Comparison of ENCODE assay signal across 8 cellular contexts in genomic region chr9:134066923-134067851, GRCh38. TPM values are rescaled to one million over a fixed set of nuclear protein-coding genes. Genes with fewer than 3 reads are reported as not detected.
DNase-seq lines count a peak whose midpoint lies in the region; ATAC-seq and TF ChIP-seq lines count a peak whose summit lies in the region.

No MANE protein-coding gene starts in this region.

- peak overlapping the region; percentile 92 to 100 (median 98) for H3K4me2 ChIP-seq in BLaER1 treated with 17β-estradiol and CSF1 and Interleukin-3, amounts not matched to agents 10 nM and 100 nM

- H3K4me3 Mint-ChIP-seq in mesothelial cell of epicardium = peak overlapping the region; percentile 85

- H4K20me1 ChIP-seq in BLaER1 treated with 17β-estradiol and CSF1 and Interleukin-3, amounts not matched to agents 10 nM and 100 nM = peaks cover 42 to 53% (median 46%) of the 10 kb centered on the region in 11 experiments

- ATAC-seq in GM19043 (IDR thresholded peaks at IDR 0.05; ENCODE audit: low read depth, unreplicated experiment) = peak; percentile 1
- no peak for ATAC-seq in thoracic aorta (ENCODE audit: insufficient number of reproducible peaks, low FRiP score, low read depth)
- ATAC-seq in GM18870 (IDR thresholded peaks at IDR 0.05; ENCODE audit: unreplicated experiment) = no peak

- H3K9ac ChIP-seq in BLaER1 treated with 17β-estradiol and CSF1 and Interleukin-3, amounts not matched to agents 10 nM and 100 nM = peak overlapping the region; percentile 92 to 99 (median 95)

- H3K4me3 ChIP-seq in BLaER1 treated with 17β-estradiol and CSF1 and Interleukin-3, amounts not matched to agents 10 nM and 100 nM = peak overlapping the region; percentile 74 to 99 (median 96)
- H3K4me3 ChIP-seq in ectodermal cell (ENCODE audit: insufficient read depth, low read depth, low read length) (peak overlapping the region; percentile 96), thoracic aorta (peak overlapping the region; percentile 85)

- 1% methylated on average over 125 of the region's 125 CpGs for WGBS in ectodermal cell, 2 experiments

- peaks cover 35 to 61% (median 51%) of the 10 kb centered on the region in 10 experiments for H3K4me1 ChIP-seq in BLaER1 treated with 17β-estradiol and CSF1 and Interleukin-3, amounts not matched to agents 10 nM and 100 nM
- H3K4me1 ChIP-seq in ectodermal cell (ENCODE audit: control insufficient read depth, insufficient read depth, low read length) (peaks cover 4% of the 10 kb centered on the region), thoracic aorta (ENCODE audit: control insufficient read depth in 1 of 2, low read depth in 2 of 2) (peaks cover 24 to 46% of the 10 kb centered on the region in 2 donors)

- peak; percentile 29 for DNase-seq in HK-2 (ENCODE audit: unreplicated experiment)
- peak; percentile 43 for DNase-seq in activated CD4-positive, CD25-positive, alpha-beta regulatory T cell treated with anti-CD3 and anti-CD28 coated beads, Interleukin-2, amount 50 U/mL, for 72 hours
- peak in 1 of 2 experiments; percentile 67 for DNase-seq in mesothelial cell of epicardium (ENCODE audit: low spot score in 2 of 2, unreplicated experiment in 2 of 2)
- no peak for DNase-seq in thoracic aorta (ENCODE audit: low spot score)

- peak overlapping the region; percentile 95 for H3K27ac Mint-ChIP-seq in mesothelial cell of epicardium

- H3K4me1 Mint-ChIP-seq in mesothelial cell of epicardium = peaks cover 36% of the 10 kb centered on the region

- no peaks in the 10 kb centered on the region for H3K9me3 Mint-ChIP-seq in mesothelial cell of epicardium

- TF ChIP-seq CTCF in mesothelial cell of epicardium (IDR thresholded peaks at IDR 0.05; ENCODE audit: unreplicated experiment) = no peak
- TF ChIP-seq CTCF in thoracic aorta (IDR thresholded peaks at IDR 0.05) = no peak

- H3K27me3 ChIP-seq in BLaER1 treated with 17β-estradiol and CSF1 and Interleukin-3, amounts not matched to agents 10 nM and 100 nM = peaks cover 0 to 14% (median 4%) of the 10 kb centered on the region in 11 experiments; a peak in 12 of 22 replicates
- peaks cover 26% of the 10 kb centered on the region for H3K27me3 ChIP-seq in ectodermal cell (ENCODE audit: control insufficient read depth, insufficient read depth, low read length, poor library complexity, severe bottlenecking)
- no peaks in the 10 kb centered on the region for H3K27me3 ChIP-seq in thoracic aorta (replicated peaks; ENCODE audit: insufficient read depth)

- peak overlapping the region; percentile 85 to 99 (median 96) for H3K27ac ChIP-seq in BLaER1 treated with 17β-estradiol and CSF1 and Interleukin-3, amounts not matched to agents 10 nM and 100 nM
- H3K27ac ChIP-seq in ectodermal cell (ENCODE audit: insufficient read depth, low read depth, low read length, poor library complexity, severe bottlenecking) (peak overlapping the region; percentile 9), thoracic aorta (peak overlapping the region; percentile 51 to 71)

- H3K27me3 Mint-ChIP-seq in mesothelial cell of epicardium (ENCODE audit: low read depth) = peaks cover 26% of the 10 kb centered on the region

- H3K36me3 Mint-ChIP-seq in mesothelial cell of epicardium = peaks cover 3% of the 10 kb centered on the region

- H3K9me3 ChIP-seq in BLaER1 treated with 17β-estradiol and CSF1 and Interleukin-3, amounts not matched to agents 10 nM and 100 nM (replicated peaks in 1 of 11) = no peaks in the 10 kb centered on the region; a peak in 1 of 22 replicates
- H3K9me3 ChIP-seq in ectodermal cell (ENCODE audit: control insufficient read depth, low read length) (no peaks in the 10 kb centered on the region), thoracic aorta (no peaks in the 10 kb centered on the region)

- peaks cover 0 to 23% (median 4%) of the 10 kb centered on the region in 11 experiments; a peak in 6 of 22 replicates for H3K36me3 ChIP-seq in BLaER1 treated with 17β-estradiol and CSF1 and Interleukin-3, amounts not matched to agents 10 nM and 100 nM
- H3K36me3 ChIP-seq in ectodermal cell (ENCODE audit: control insufficient read depth, insufficient read depth, low read length) = no peaks in the 10 kb centered on the region
- H3K36me3 ChIP-seq in thoracic aorta = no peaks in the 10 kb centered on the region

RNA-seq across cellular contexts. Expression of gene BRD3, which starts 0.6 kb away (rescaled TPM):
- polyA plus RNA-seq in ectodermal cell (2013, experiment 1 of 4) = 80.3 TPM
- polyA plus RNA-seq in ectodermal cell (2013, experiment 2 of 4) = 81.0 TPM
- 60.6 TPM for polyA plus RNA-seq in ectodermal cell (2013, experiment 3 of 4)
- polyA plus RNA-seq in ectodermal cell (2013, experiment 4 of 4) = 72.2 TPM
- total RNA-seq in mesothelial cell of epicardium (83.7 to 90.0 TPM (median 87.5 TPM) in 3 replicates), thoracic aorta (10 to 100 TPM; 22.1 to 47.9 TPM)

RNA-seq across cellular contexts. Expression of gene BRD3OS, which starts 41.9 kb away (rescaled TPM):
- 35.3 TPM for polyA plus RNA-seq in ectodermal cell (2013, experiment 1 of 4)
- 35.6 TPM for polyA plus RNA-seq in ectodermal cell (2013, experiment 2 of 4)
- 28.0 TPM for polyA plus RNA-seq in ectodermal cell (2013, experiment 3 of 4)
- 30.0 TPM for polyA plus RNA-seq in ectodermal cell (2013, experiment 4 of 4)
- total RNA-seq in mesothelial cell of epicardium (14.3 to 16.4 TPM (median 16.1 TPM) in 3 replicates), thoracic aorta (10 to 100 TPM in 1 of 2 donors, 1 to 10 TPM in 1; 8.8 to 14.6 TPM)

Comparison
In these comparisons a context has a peak if more than half of its experiments do, and no peak if none do; other contexts are left out.
1. H3K27ac ChIP-seq: peak in every context shown above with its lines; median percentile 96 in BLaER1 treated with 17β-estradiol and CSF1 and Interleukin-3, amounts not matched to agents 10 nM and 100 nM; 61 in thoracic aorta; 9 in ectodermal cell.